ENCODE assay signal across 8 cellular contexts in genomic region chr3:14179114-14179465, GRCh38. TPM values are rescaled to one million over a fixed set of nuclear protein-coding genes. Genes with fewer than 3 reads are reported as not detected.
DNase-seq lines count a peak whose midpoint lies in the region; ATAC-seq and TF ChIP-seq lines count a peak whose summit lies in the region.

No MANE protein-coding gene starts in this region.

- ATAC-seq in body of pancreas (no peak), lower lobe of right lung (no peak), GM21528 (IDR thresholded peaks at IDR 0.05; ENCODE audit: low FRiP score, unreplicated experiment) (no peak)

- peak overlapping the region; percentile 90 for H3K4me3 Mint-ChIP-seq in activated naive CD4-positive, alpha-beta T cell treated with anti-CD3 and anti-CD28 coated beads, Interleukin-2, amount 10 ng/mL, durations not matched to agents 7 days and 5 days
- H3K4me3 Mint-ChIP-seq in type B pancreatic cell, result peak overlapping the region; percentile 94

- H3K27ac ChIP-seq in body of pancreas (peak overlapping the region; percentile 69 to 94 (median 84)), lower lobe of right lung (peak overlapping the region; percentile 99)

- CTCF ChIA-PET in activated naive CD4-positive, alpha-beta T cell treated with anti-CD3 and anti-CD28 coated beads, Interleukin-2, amount 10 ng/mL, durations not matched to agents 7 days and 5 days (lab: Charles Lee), result interaction anchor here (1.0 to 2.6 kb wide), 7 partner anchors 25 to 521 kb away, joined by 3 to 7 read pairs (median 5); partner anchors contain the start of genes CHCHD4 and TMEM43

- peaks cover 35% of the 10 kb centered on the region for H3K36me3 Mint-ChIP-seq in activated naive CD4-positive, alpha-beta T cell treated with anti-CD3 and anti-CD28 coated beads, Interleukin-2, amount 10 ng/mL, durations not matched to agents 7 days and 5 days
- peaks cover 24% of the 10 kb centered on the region for H3K36me3 Mint-ChIP-seq in type B pancreatic cell

- DNase-seq in activated naive CD4-positive, alpha-beta T cell treated with anti-CD3 and anti-CD28 coated beads, Interleukin-2, amount 10 ng/mL, durations not matched to agents 7 days and 5 days, result no peak
- DNase-seq in activated naive CD4-positive, alpha-beta T cell treated with anti-CD3 and anti-CD28 coated beads, Interleukin-2, amount 50 U/mL, for 16 hours, result no peak
- DNase-seq in body of pancreas (no peak), lower lobe of right lung (no peak), type B pancreatic cell (ENCODE audit: extremely low spot score, unreplicated experiment) (no peak), CD1c-positive myeloid dendritic cell (ENCODE audit: extremely low spot score) (no peak), EL (no peak)

- TF ChIP-seq POLR2A in body of pancreas (IDR thresholded peaks at IDR 0.05), result no peak

- 1 to 5% methylated on average over 3 of the region's 3 CpGs for WGBS in body of pancreas, 2 donors

- no peaks in the 10 kb centered on the region for H3K27me3 Mint-ChIP-seq in activated naive CD4-positive, alpha-beta T cell treated with anti-CD3 and anti-CD28 coated beads, Interleukin-2, amount 10 ng/mL, durations not matched to agents 7 days and 5 days
- no peaks in the 10 kb centered on the region for H3K27me3 Mint-ChIP-seq in type B pancreatic cell

- H3K4me1 ChIP-seq in body of pancreas (peaks cover 41% of the 10 kb centered on the region), lower lobe of right lung (peaks cover 48% of the 10 kb centered on the region)

- no peak for TF ChIP-seq CTCF in body of pancreas (IDR thresholded peaks at IDR 0.05)
- no peak for TF ChIP-seq CTCF in lower lobe of right lung (IDR thresholded peaks at IDR 0.05)
- no peak for TF ChIP-seq CTCF in type B pancreatic cell (conservative IDR thresholded peaks at IDR 0.05)

- H3K4me1 Mint-ChIP-seq in activated naive CD4-positive, alpha-beta T cell treated with anti-CD3 and anti-CD28 coated beads, Interleukin-2, amount 10 ng/mL, durations not matched to agents 7 days and 5 days, result peaks cover 76% of the 10 kb centered on the region
- peaks cover 36% of the 10 kb centered on the region for H3K4me1 Mint-ChIP-seq in type B pancreatic cell (ENCODE audit: unreplicated experiment)

- H3K36me3 ChIP-seq in body of pancreas (replicated peaks in 1 of 2; ENCODE audit: insufficient read depth in 1 of 2, low read depth in 2 of 2) (peaks cover 0 to 5% of the 10 kb centered on the region in 2 donors), lower lobe of right lung (peaks cover 28% of the 10 kb centered on the region)

- intact Hi-C loops in body of pancreas (cut with DNase I), result no loop called here
- intact Hi-C loops in lower lobe of right lung (cut with DNase I), result no loop called here

- H3K4me3 ChIP-seq in body of pancreas (peak overlapping the region; percentile 41 to 74), lower lobe of right lung (peak overlapping the region; percentile 87)

- peak overlapping the region; percentile 96 for H3K27ac Mint-ChIP-seq in activated naive CD4-positive, alpha-beta T cell treated with anti-CD3 and anti-CD28 coated beads, Interleukin-2, amount 10 ng/mL, durations not matched to agents 7 days and 5 days
- peak overlapping the region; percentile 99 for H3K27ac Mint-ChIP-seq in type B pancreatic cell

- no peaks in the 10 kb centered on the region for H3K27me3 ChIP-seq in body of pancreas
- H3K27me3 ChIP-seq in lower lobe of right lung (ENCODE audit: low read depth), result no peaks in the 10 kb centered on the region

- H3K9me3 ChIP-seq in body of pancreas (no peaks in the 10 kb centered on the region), lower lobe of right lung (no peaks in the 10 kb centered on the region)

- no peaks in the 10 kb centered on the region for H3K9me3 Mint-ChIP-seq in activated naive CD4-positive, alpha-beta T cell treated with anti-CD3 and anti-CD28 coated beads, Interleukin-2, amount 10 ng/mL, durations not matched to agents 7 days and 5 days
- no peaks in the 10 kb centered on the region for H3K9me3 Mint-ChIP-seq in type B pancreatic cell

RNA-seq across cellular contexts. Expression of gene LSM3, which starts 0.5 kb away (rescaled TPM):
- 1 to 10 TPM; 5.3 to 6.0 TPM for total RNA-seq in body of pancreas
- 9.5 TPM for total RNA-seq in lower lobe of right lung
- total RNA-seq in type B pancreatic cell (ENCODE audit: low replicate concordance), result 11.6 and 12.4 TPM in 2 replicates

RNA-seq across cellular contexts. Expression of gene XPC, which starts 0.7 kb away (rescaled TPM):
- total RNA-seq in body of pancreas, result 10 to 100 TPM; 33.2 to 34.9 TPM
- total RNA-seq in lower lobe of right lung, result 31.8 TPM
- total RNA-seq in type B pancreatic cell (ENCODE audit: low replicate concordance), result 42.9 and 44.2 TPM in 2 replicates

RNA-seq across cellular contexts. Expression of gene TMEM43, which starts 54.2 kb away (rescaled TPM):
- 10 to 100 TPM; 21.8 to 38.4 TPM for total RNA-seq in body of pancreas
- total RNA-seq in lower lobe of right lung, result 73.7 TPM
- total RNA-seq in type B pancreatic cell (ENCODE audit: low replicate concordance), result 52.0 and 55.0 TPM in 2 replicates

RNA-seq across cellular contexts. Expression of gene CHCHD4, which starts 54.4 kb away (rescaled TPM):
- total RNA-seq in body of pancreas (1 to 10 TPM; 1.3 to 7.0 TPM), lower lobe of right lung (12.6 TPM), type B pancreatic cell (ENCODE audit: low replicate concordance) (13.6 and 14.1 TPM in 2 replicates)
